19 cellular contexts compared by ENCODE assay signal in the genomic region with DNA sequence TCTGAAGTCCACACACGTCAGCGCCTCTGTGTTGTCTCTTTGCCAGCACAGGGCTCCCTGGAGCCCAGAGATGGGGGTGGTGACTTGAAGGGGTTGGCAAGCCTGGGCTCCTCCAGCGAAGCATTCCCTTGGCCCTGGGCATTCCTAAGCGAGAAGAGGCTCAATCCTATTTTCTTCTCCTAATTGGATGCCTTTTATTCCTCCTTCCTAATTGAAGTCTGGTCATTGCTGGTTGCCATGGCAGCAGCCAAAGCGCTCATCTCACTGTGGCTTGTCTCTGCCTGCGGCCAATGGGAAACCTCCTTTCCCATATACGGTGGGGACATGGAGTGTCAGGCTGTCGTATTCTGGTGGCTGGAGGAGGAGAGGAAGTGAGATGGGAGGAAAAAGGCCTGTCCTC. TPM values are rescaled to one million over a fixed set of nuclear protein-coding genes. Genes with fewer than 3 reads are reported as not detected.
DNase-seq lines count a peak whose midpoint lies in the region; ATAC-seq and TF ChIP-seq lines count a peak whose summit lies in the region.
"Had no signal": no experiment of that assay in that cellular context is flagged by ENCODE, and none has a peak within 500 bp of the region (broad histone marks: within the 10 kb centered on the region; RNA-seq: fewer than 3 reads in every experiment).

No MANE protein-coding gene starts in this region.

- no peaks in the 10 kb centered on the region for H3K27me3 ChIP-seq in neural progenitor cell
- no peaks in the 10 kb centered on the region for H3K27me3 ChIP-seq in PC-9 (ENCODE audit: insufficient read depth, low read depth)
- H3K27me3 ChIP-seq: breast epithelium, spleen had no signal

- TF ChIP-seq CTCF in fibroblast of villous mesenchyme (IDR thresholded peaks at IDR 0.05; ENCODE audit: insufficient read depth, low read depth, low read length) (no peak), neural progenitor cell (IDR thresholded peaks at IDR 0.05) (no peak), MCF 10A (IDR thresholded peaks at IDR 0.05; ENCODE audit: unreplicated experiment) (no peak), PC-9 (conservative IDR thresholded peaks at IDR 0.05) (no peak)

- H3K9me3 Mint-ChIP-seq in neural progenitor cell (no peaks in the 10 kb centered on the region), MCF 10A (ENCODE audit: unreplicated experiment) (no peaks in the 10 kb centered on the region)
- H3K9me3 Mint-ChIP-seq in effector memory CD8-positive, alpha-beta T cell: no peaks in the 10 kb centered on the region
- H3K9me3 Mint-ChIP-seq: activated naive CD4-positive, alpha-beta T cell treated with anti-CD3 and anti-CD28 coated beads, Interleukin-2, amount 10 ng/mL, durations not matched to agents 7 days and 5 days; stimulated activated naive CD8-positive, alpha-beta T cell treated with anti-CD3 and anti-CD28 coated beads, Interleukin-15, Interleukin-2, amounts not matched to agents 100 ng/mL and 50 ng/mL, for 24 hours had no signal

- peak; percentile 52 for DNase-seq in ELF-1 (ENCODE audit: low read depth, low spot score)
- no peak for DNase-seq in T-helper 17 cell
- DNase-seq in fibroblast of villous mesenchyme (ENCODE audit: low read depth): peak; percentile 17
- DNase-seq in neural progenitor cell (ENCODE audit: low spot score): peak; percentile 87
- DNase-seq in MCF 10A (ENCODE audit: unreplicated experiment): no peak
- no peak for DNase-seq in PC-9
- DNase-seq in effector memory CD8-positive, alpha-beta T cell: no peak
- DNase-seq: activated CD4-positive, alpha-beta T cell treated with anti-CD3 and anti-CD28 coated beads, Interleukin-2, amount 50 U/mL, for 1 hour; activated naive CD4-positive, alpha-beta T cell treated with anti-CD3 and anti-CD28 coated beads, Interleukin-2, amount 10 ng/mL, durations not matched to agents 7 days and 5 days; activated T-cell treated with anti-CD3 and anti-CD28 coated beads for 4 hours; Caco-2; H7; MV-4-11; SJCRH30; spleen had no signal

- H3K36me3 ChIP-seq in neural progenitor cell (no peaks in the 10 kb centered on the region), PC-9 (ENCODE audit: low read depth) (peaks cover 18% of the 10 kb centered on the region; the same call in 1 of the 2 replicates)
- H3K36me3 ChIP-seq: SJCRH30, spleen had no signal

- H3K27me3 Mint-ChIP-seq in T-helper 17 cell (peaks cover 8% of the 10 kb centered on the region), neural progenitor cell (ENCODE audit: insufficient read depth, low read depth) (peaks cover 16% of the 10 kb centered on the region), MCF 10A (ENCODE audit: insufficient read depth, unreplicated experiment) (no peaks in the 10 kb centered on the region)
- peaks cover 24 to 38% of the 10 kb centered on the region in 2 donors for H3K27me3 Mint-ChIP-seq in effector memory CD8-positive, alpha-beta T cell
- H3K27me3 Mint-ChIP-seq: activated naive CD4-positive, alpha-beta T cell treated with anti-CD3 and anti-CD28 coated beads, Interleukin-2, amount 10 ng/mL, durations not matched to agents 7 days and 5 days had no signal

- POLR2A ChIA-PET in MCF 10A (lab: Yijun Ruan, JAX) (interaction anchor here (1.1 kb wide), 1 partner anchor 22 kb away, joined by 3 read pairs; no protein-coding TSS in a partner anchor), PC-9 (lab: Charles Lee; ENCODE audit: unreplicated experiment) (no interaction called here)

- H3K27ac ChIP-seq in neural progenitor cell (no peak overlapping the region), PC-9 (no peak overlapping the region)
- H3K27ac ChIP-seq: breast epithelium, SJCRH30 had no signal

- H3K9me2 ChIP-seq in PC-9 (ENCODE audit: insufficient read depth): no peaks in the 10 kb centered on the region

- peak overlapping the region; percentile 41 for H3K27ac Mint-ChIP-seq in T-helper 17 cell
- H3K27ac Mint-ChIP-seq in neural progenitor cell: peak overlapping the region; percentile 88
- H3K27ac Mint-ChIP-seq in MCF 10A (ENCODE audit: low read depth, unreplicated experiment): no peak overlapping the region
- no peak overlapping the region for H3K27ac Mint-ChIP-seq in effector memory CD8-positive, alpha-beta T cell
- H3K27ac Mint-ChIP-seq: activated naive CD4-positive, alpha-beta T cell treated with anti-CD3 and anti-CD28 coated beads, Interleukin-2, amount 10 ng/mL, durations not matched to agents 7 days and 5 days; stimulated activated naive CD8-positive, alpha-beta T cell treated with anti-CD3 and anti-CD28 coated beads, Interleukin-15, Interleukin-2, amounts not matched to agents 100 ng/mL and 50 ng/mL, for 24 hours had no signal

- H3F3A ChIP-seq in neural progenitor cell (ENCODE audit: low read depth) (no peaks in the 10 kb centered on the region), PC-9 (ENCODE audit: insufficient read depth, low read depth) (peaks cover 3% of the 10 kb centered on the region; the same call in 1 of the 2 replicates)

- CTCF ChIA-PET in MCF 10A (lab: Yijun Ruan, JAX): interaction anchor here (3.9 kb wide), 1 partner anchor 12 kb away, joined by 23 read pairs; no protein-coding TSS in a partner anchor
- CTCF ChIA-PET in PC-9 (lab: Charles Lee): no interaction called here

- H4K20me1 ChIP-seq in neural progenitor cell (ENCODE audit: low read depth): no peaks in the 10 kb centered on the region
- H4K20me1 ChIP-seq in PC-9 (ENCODE audit: insufficient read depth): 0 out of 2 replicates have a peak, but pooled peaks cover 4% of the 10 kb centered on the region

- no peaks in the 10 kb centered on the region for H3K4me1 ChIP-seq in neural progenitor cell
- H3K4me1 ChIP-seq in PC-9 (replicated peaks; ENCODE audit: insufficient read depth): no peaks in the 10 kb centered on the region
- H3K4me1 ChIP-seq: breast epithelium, SJCRH30, spleen had no signal

- peak overlapping the region; percentile 3 for H3K4me2 ChIP-seq in neural progenitor cell
- no peak overlapping the region for H3K4me2 ChIP-seq in PC-9

- peaks cover 14% of the 10 kb centered on the region for H3K4me1 Mint-ChIP-seq in T-helper 17 cell
- H3K4me1 Mint-ChIP-seq in neural progenitor cell: peaks cover 28% of the 10 kb centered on the region
- H3K4me1 Mint-ChIP-seq in MCF 10A (ENCODE audit: insufficient read depth, unreplicated experiment): no peaks in the 10 kb centered on the region
- no peaks in the 10 kb centered on the region for H3K4me1 Mint-ChIP-seq in effector memory CD8-positive, alpha-beta T cell (ENCODE audit: low read depth in 2 of 2)
- H3K4me1 Mint-ChIP-seq: activated naive CD4-positive, alpha-beta T cell treated with anti-CD3 and anti-CD28 coated beads, Interleukin-2, amount 10 ng/mL, durations not matched to agents 7 days and 5 days had no signal

- H3K4me3 Mint-ChIP-seq in T-helper 17 cell (no peak overlapping the region), neural progenitor cell (peak overlapping the region; percentile 5), MCF 10A (ENCODE audit: unreplicated experiment) (no peak overlapping the region)
- no peak overlapping the region for H3K4me3 Mint-ChIP-seq in effector memory CD8-positive, alpha-beta T cell
- H3K4me3 Mint-ChIP-seq: activated naive CD4-positive, alpha-beta T cell treated with anti-CD3 and anti-CD28 coated beads, Interleukin-2, amount 10 ng/mL, durations not matched to agents 7 days and 5 days; stimulated activated naive CD8-positive, alpha-beta T cell treated with anti-CD3 and anti-CD28 coated beads, Interleukin-15, Interleukin-2, amounts not matched to agents 100 ng/mL and 50 ng/mL, for 24 hours had no signal

- no peak overlapping the region for H3K4me3 ChIP-seq in fibroblast of villous mesenchyme (ENCODE audit: low read depth, low read length)
- no peak overlapping the region for H3K4me3 ChIP-seq in neural progenitor cell
- no peak overlapping the region for H3K4me3 ChIP-seq in PC-9
- H3K4me3 ChIP-seq: breast epithelium, SJCRH30, spleen had no signal

- H3K36me3 Mint-ChIP-seq in T-helper 17 cell (ENCODE audit: low read depth): peaks cover 2% of the 10 kb centered on the region
- H3K36me3 Mint-ChIP-seq in neural progenitor cell: peaks cover 9% of the 10 kb centered on the region
- peaks cover 53% of the 10 kb centered on the region for H3K36me3 Mint-ChIP-seq in MCF 10A (ENCODE audit: insufficient read depth, unreplicated experiment)
- H3K36me3 Mint-ChIP-seq in effector memory CD8-positive, alpha-beta T cell (ENCODE audit: insufficient read depth): peaks cover 4% of the 10 kb centered on the region
- H3K36me3 Mint-ChIP-seq: activated naive CD4-positive, alpha-beta T cell treated with anti-CD3 and anti-CD28 coated beads, Interleukin-2, amount 10 ng/mL, durations not matched to agents 7 days and 5 days had no signal

- H2AFZ ChIP-seq in neural progenitor cell (replicated peaks): no peak overlapping the region
- H2AFZ ChIP-seq in PC-9: no peak overlapping the region

- ATAC-seq in T-helper 17 cell (no peak), GM18870 (IDR thresholded peaks at IDR 0.05; ENCODE audit: unreplicated experiment) (no peak)
- no peak for ATAC-seq in effector memory CD8-positive, alpha-beta T cell (replicated peaks)
- ATAC-seq: HepG2 had no signal

- no TSS peak for BruUV-seq in MCF 10A (replicated peaks; lab: Mats Ljungman, UMichigan)
- BruUV-seq in PC-9 (replicated peaks; lab: Mats Ljungman, UMichigan): no TSS peak

- H3K9ac ChIP-seq in neural progenitor cell: no peak overlapping the region

- intact Hi-C loops in MCF 10A (cut with micrococcal nuclease): no loop called here
- intact Hi-C loops in PC-9 (cut with micrococcal nuclease; ENCODE audit: unreplicated experiment): no loop called here

- H3K9me3 ChIP-seq in T-helper 17 cell (ENCODE audit: control insufficient read depth, low read length, poor library complexity, severe bottlenecking) (no peaks in the 10 kb centered on the region), neural progenitor cell (ENCODE audit: low read depth) (no peaks in the 10 kb centered on the region), PC-9 (ENCODE audit: insufficient read depth, low read depth) (no peaks in the 10 kb centered on the region)
- H3K9me3 ChIP-seq: breast epithelium, Caco-2, SJCRH30, spleen had no signal

- H3K79me2 ChIP-seq in neural progenitor cell (ENCODE audit: low read depth) (no peaks in the 10 kb centered on the region), PC-9 (ENCODE audit: low read depth) (no peaks in the 10 kb centered on the region)

RNA-seq across cellular contexts. Expression of a gene that starts 52.3 kb away (rescaled TPM):
- total RNA-seq in T-helper 17 cell (10 to 100 TPM; 49.8 to 57.0 TPM), fibroblast of villous mesenchyme (180 and 248 TPM in 2 replicates), neural progenitor cell (ENCODE audit: low replicate concordance) (116 and 191 TPM in 2 replicates), MCF 10A (2022) (120 and 127 TPM in 2 replicates), PC-9 (2021) (101 and 125 TPM in 2 replicates)

Comparison
In these comparisons a context has a peak if more than half of its experiments do, and no peak if none do; other contexts are left out.
1. DNase-seq: peak in ELF-1 (single experiment), fibroblast of villous mesenchyme (single experiment) and neural progenitor cell (single experiment); none in T-helper 17 cell (0 of 3), MCF 10A (single experiment), PC-9 (0 of 2) and effector memory CD8-positive, alpha-beta T cell (0 of 3).
2. H3K27ac Mint-ChIP-seq: peak in T-helper 17 cell (single experiment) and neural progenitor cell (single experiment); none in MCF 10A (single experiment) and effector memory CD8-positive, alpha-beta T cell (0 of 2).